9 cellular contexts compared by ENCODE assay signal in genomic region chr6:95923518-95923917, GRCh38.
A peak's percentile ranks its signal among the peaks of the same experiment; 100 is the strongest.
DNase-seq lines count a peak whose midpoint lies in the region; ATAC-seq and TF ChIP-seq lines count a peak whose summit lies in the region.
"Had no signal": no experiment of that assay in that cellular context is flagged by ENCODE, and none has a peak within 500 bp of the region (broad histone marks: within the 10 kb centered on the region; RNA-seq: fewer than 3 reads in every experiment).

No MANE protein-coding gene starts in this region.

- TF ChIP-seq CTCF in C4-2B (conservative IDR thresholded peaks at IDR 0.05) (peak; percentile 61), IMR-90 (conservative IDR thresholded peaks at IDR 0.05; ENCODE audit: low read depth, low read length) (peak; percentile 16; the same call in 1 of the 2 replicates), endodermal cell (conservative IDR thresholded peaks at IDR 0.05) (peak; percentile 86)

- no CpG with 5 or more reads among the region's 1 CpG for WGBS in IMR-90 (ENCODE audit: extremely low coverage in 2 of 2, insufficient read length in 1 of 2), 2 experiments
- WGBS in endodermal cell (ENCODE audit: insufficient coverage in 1 of 2, insufficient read length in 1 of 2), 2 experiments = 82 to 100% methylated on average over 1 of the region's 1 CpG

- no peak overlapping the region for H2AFZ ChIP-seq in IMR-90 (replicated peaks; ENCODE audit: low read length, poor library complexity)

- no peak for TF ChIP-seq POLR2A in IMR-90 (IDR thresholded peaks at IDR 0.05; ENCODE audit: low read depth, low read length)

- ATAC-seq in GM18511 (IDR thresholded peaks at IDR 0.05; ENCODE audit: unreplicated experiment) = peak; percentile 68
- no peak for ATAC-seq in IMR-90 (ENCODE audit: low read depth)
- no peak for ATAC-seq in HG03457 (IDR thresholded peaks at IDR 0.05; ENCODE audit: unreplicated experiment)
- no peak for ATAC-seq in HG02798 (IDR thresholded peaks at IDR 0.05; ENCODE audit: poor library complexity, unreplicated experiment)

- H2BK5ac ChIP-seq in IMR-90 (ENCODE audit: low read depth, low read length, poor library complexity, severe bottlenecking) = no peak overlapping the region

- no peak overlapping the region for H3K4me3 Mint-ChIP-seq in endodermal cell

- dilution Hi-C loops in IMR-90 (cut with HindIII; ENCODE audit: low sequenced_read_pairs, unreplicated experiment) = no loop called here

- no peaks in the 10 kb centered on the region for H3K79me1 ChIP-seq in IMR-90 (ENCODE audit: low read depth in 1 of 2, low read length in 2 of 2)

- POLR2A ChIA-PET in IMR-90 (lab: Charles Lee; ENCODE audit: unreplicated experiment) = no interaction called here

- no peak overlapping the region for H2AK5ac ChIP-seq in IMR-90 (ENCODE audit: low read depth, low read length)

- H2BK15ac ChIP-seq in IMR-90 (ENCODE audit: low read depth, low read length) = no peak overlapping the region

- H4K91ac ChIP-seq in IMR-90 (ENCODE audit: insufficient read depth, low read depth, low read length) = no peak overlapping the region

- no peak overlapping the region for H2BK120ac ChIP-seq in IMR-90 (ENCODE audit: low read depth, low read length)

- no peak overlapping the region for H3K4me2 ChIP-seq in IMR-90 (ENCODE audit: low read depth, low read length)

- H4K5ac ChIP-seq in IMR-90 (ENCODE audit: low read depth, low read length) = no peak overlapping the region

- no peak overlapping the region for H2AK9ac ChIP-seq in IMR-90 (replicated peaks; ENCODE audit: low read depth, low read length, poor library complexity)

- 0 out of 2 replicates have a peak, but pooled peaks have one; percentile 11 for TF ChIP-seq RAD21 in IMR-90 (IDR thresholded peaks at IDR 0.05; ENCODE audit: low read length)

- DNase-seq in IMR-90 (no peak), endodermal cell (peak; percentile 75), COR-L47 (lab: John Stamatoyannopoulos, UW) (no peak)
- no peak for DNase-seq in activated effector memory CD4-positive, alpha-beta T cell treated with Interleukin-2 at 50 U/mL for 16 hours

- CTCF ChIA-PET in IMR-90 (lab: Yijun Ruan, JAX) = no interaction called here

- no peaks in the 10 kb centered on the region for H3K9me3 Mint-ChIP-seq in endodermal cell

- BruUV-seq in IMR-90 (replicated peaks; lab: Mats Ljungman, UMichigan) = no TSS peak

- no peaks in the 10 kb centered on the region for H3K9me1 ChIP-seq in IMR-90 (ENCODE audit: insufficient read depth, low read length)

- no peaks in the 10 kb centered on the region for H3K27me3 Mint-ChIP-seq in endodermal cell (ENCODE audit: insufficient read depth)

- no peaks in the 10 kb centered on the region for H3K4me1 Mint-ChIP-seq in endodermal cell

- no peak overlapping the region for H3K23ac ChIP-seq in IMR-90 (ENCODE audit: low read depth, low read length)

- H3K36me3 ChIP-seq in IMR-90 (ENCODE audit: control insufficient read depth, insufficient read depth, low read length) = no peaks in the 10 kb centered on the region
- no peaks in the 10 kb centered on the region for H3K36me3 ChIP-seq in endodermal cell (ENCODE audit: control insufficient read depth, insufficient read depth, low read length)
- H3K36me3 ChIP-seq: neutrophil had no signal

- no peak overlapping the region for H4K8ac ChIP-seq in IMR-90 (ENCODE audit: low read depth in 2 of 2, low read length in 2 of 2)

- no peaks in the 10 kb centered on the region for H4K20me1 ChIP-seq in IMR-90 (ENCODE audit: insufficient read depth, low read length)

- no peak overlapping the region for H3K14ac ChIP-seq in IMR-90 (replicated peaks; ENCODE audit: low read depth, low read length)

- no peak overlapping the region for H3K9ac ChIP-seq in IMR-90 (ENCODE audit: low read depth, low read length)
- H3K9ac ChIP-seq in endodermal cell (ENCODE audit: extremely low read depth, low read length, poor library complexity, severe bottlenecking) = no peak overlapping the region

- no peaks in the 10 kb centered on the region for H3K4me1 ChIP-seq in IMR-90 (ENCODE audit: control insufficient read depth, insufficient read depth, low read length)
- H3K4me1 ChIP-seq in endodermal cell (ENCODE audit: control insufficient read depth, insufficient read depth, low read length) = no peaks in the 10 kb centered on the region

- no peaks in the 10 kb centered on the region for H3K27me3 ChIP-seq in IMR-90 (ENCODE audit: control insufficient read depth, insufficient read depth, low read length)
- H3K27me3 ChIP-seq in endodermal cell (ENCODE audit: control insufficient read depth, insufficient read depth, low read length, poor library complexity, severe bottlenecking) = no peaks in the 10 kb centered on the region
- H3K27me3 ChIP-seq: neutrophil had no signal

- H3K27ac Mint-ChIP-seq in endodermal cell = no peak overlapping the region

- H3K4ac ChIP-seq in IMR-90 (ENCODE audit: low read depth, low read length) = no peak overlapping the region

- intact Hi-C loops in IMR-90 (cut with micrococcal nuclease) = no loop called here

- H3K27ac ChIP-seq in C4-2B (no peak overlapping the region), IMR-90 (ENCODE audit: insufficient read depth, low read length) (no peak overlapping the region), endodermal cell (ENCODE audit: low read depth, low read length) (no peak overlapping the region)
- H3K27ac ChIP-seq: neutrophil had no signal

- in situ Hi-C loops in IMR-90 (cut with MboI; ENCODE audit: low sequenced_read_pairs) = no loop called here

- no peaks in the 10 kb centered on the region for H3K36me3 Mint-ChIP-seq in endodermal cell (ENCODE audit: low read depth)

- H3K9me3 ChIP-seq in IMR-90 (ENCODE audit: control insufficient read depth, insufficient read depth, low read length) (peaks cover 4% of the 10 kb centered on the region), endodermal cell (ENCODE audit: control insufficient read depth, low read length) (no peaks in the 10 kb centered on the region)
- H3K9me3 ChIP-seq: neutrophil had no signal

- H3K18ac ChIP-seq in IMR-90 (ENCODE audit: low read depth, low read length) = no peak overlapping the region

- H3K4me3 ChIP-seq in IMR-90 (ENCODE audit: insufficient read depth, low read depth, low read length) = no peak overlapping the region
- no peak overlapping the region for H3K4me3 ChIP-seq in endodermal cell (ENCODE audit: low read length)

- no peak overlapping the region for H3K56ac ChIP-seq in IMR-90 (ENCODE audit: extremely low read depth, insufficient read depth, low read length)

- H2BK20ac ChIP-seq in IMR-90 (ENCODE audit: low read depth, low read length) = no peak overlapping the region

TF ChIP-seq in IMR-90, 13 proteins besides CTCF, POLR2A, EP300 and RAD21:
- TF ChIP-seq SMC3 (IDR thresholded peaks at IDR 0.05; ENCODE audit: low read depth, low read length) (no peak), MAZ (IDR thresholded peaks at IDR 0.05; ENCODE audit: borderline replicate concordance, low read depth, low read length) (no peak), BHLHE40 (IDR thresholded peaks at IDR 0.05; ENCODE audit: low read depth, low read length) (no peak), FOS (IDR thresholded peaks at IDR 0.05; ENCODE audit: low read depth, low read length) (no peak), MXI1 (IDR thresholded peaks at IDR 0.05; ENCODE audit: borderline replicate concordance, low read depth, low read length) (no peak)
- TF ChIP-seq, protein P1, sequence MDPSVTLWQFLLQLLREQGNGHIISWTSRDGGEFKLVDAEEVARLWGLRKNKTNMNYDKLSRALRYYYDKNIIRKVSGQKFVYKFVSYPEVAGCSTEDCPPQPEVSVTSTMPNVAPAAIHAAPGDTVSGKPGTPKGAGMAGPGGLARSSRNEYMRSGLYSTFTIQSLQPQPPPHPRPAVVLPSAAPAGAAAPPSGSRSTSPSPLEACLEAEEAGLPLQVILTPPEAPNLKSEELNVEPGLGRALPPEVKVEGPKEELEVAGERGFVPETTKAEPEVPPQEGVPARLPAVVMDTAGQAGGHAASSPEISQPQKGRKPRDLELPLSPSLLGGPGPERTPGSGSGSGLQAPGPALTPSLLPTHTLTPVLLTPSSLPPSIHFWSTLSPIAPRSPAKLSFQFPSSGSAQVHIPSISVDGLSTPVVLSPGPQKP (IDR thresholded peaks at IDR 0.05; ENCODE audit: borderline replicate concordance, low read depth, low read length) = no peak
TF ChIP-seq in IMR-90: peak in this region for 0.

Comparison
In these comparisons a context has a peak if more than half of its experiments do, and no peak if none do; other contexts are left out.
1. CTCF ChIP-seq: peak in every context shown above with its lines; median percentile 86 in endodermal cell; 61 in C4-2B; 16 in IMR-90.